ENCODE assay signal across 5 cellular contexts in the genomic region with DNA sequence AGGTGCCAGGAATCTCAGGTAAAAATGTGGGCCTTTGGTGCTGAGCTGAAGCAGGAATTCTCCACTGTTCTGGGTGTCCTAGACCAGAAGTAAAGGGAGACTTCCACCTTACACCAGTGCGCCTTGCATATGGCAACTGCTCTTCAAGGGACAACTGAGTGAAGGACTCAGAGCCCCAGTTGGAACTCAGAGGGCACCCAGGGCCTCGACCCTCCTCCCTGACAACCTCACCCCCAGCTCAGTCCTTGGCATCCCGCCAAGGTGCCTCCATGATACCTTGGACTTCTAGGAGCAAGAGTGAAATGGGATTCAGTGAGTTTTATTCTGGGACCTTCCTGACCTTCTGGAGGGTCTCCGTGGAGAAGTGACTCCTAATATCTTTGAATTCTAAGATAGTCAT.
"Had no signal": no experiment of that assay in that cellular context is flagged by ENCODE, and none has a peak within 500 bp of the region (broad histone marks: within the 10 kb centered on the region; RNA-seq: fewer than 3 reads in every experiment).

No MANE protein-coding gene starts in this region.

- H3K4me3 Mint-ChIP-seq: IgD-negative memory B cell had no signal

- H3K9me3 Mint-ChIP-seq: IgD-negative memory B cell had no signal

- H3K4me1 Mint-ChIP-seq: IgD-negative memory B cell had no signal

- H3K27ac ChIP-seq: HL-60 had no signal

- DNase-seq: IMR-90, KBM-7 had no signal

- FAIRE-seq: HepG2 had no signal

- H3K27ac Mint-ChIP-seq: IgD-negative memory B cell had no signal

- H3K36me3 Mint-ChIP-seq: IgD-negative memory B cell had no signal
